8 cellular contexts compared by ENCODE assay signal in the genomic region with DNA sequence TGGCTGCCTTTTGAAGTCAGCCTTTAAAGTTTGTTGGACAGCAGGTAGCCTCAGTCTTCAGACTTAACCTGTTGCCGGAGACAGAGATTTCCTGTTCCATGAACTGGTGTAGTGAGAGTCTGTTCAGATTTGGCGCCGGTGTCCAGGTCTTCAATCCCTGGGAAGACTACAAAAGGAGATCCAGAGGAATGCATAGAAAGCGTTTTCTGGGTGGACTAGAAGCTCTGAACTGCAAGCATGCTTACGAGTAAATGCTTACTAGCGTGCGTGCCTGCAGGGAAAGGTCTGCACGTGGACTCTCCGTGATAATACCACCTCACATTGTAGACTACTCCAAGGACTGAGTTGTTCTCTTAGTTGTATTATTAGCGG. TPM values are rescaled to one million over a fixed set of nuclear protein-coding genes. Genes with fewer than 3 reads are reported as not detected.
A peak's percentile ranks its signal among the peaks of the same experiment; 100 is the strongest.
DNase-seq lines count a peak whose midpoint lies in the region; ATAC-seq and TF ChIP-seq lines count a peak whose summit lies in the region.

No MANE protein-coding gene starts in this region.

- POLR2A ChIA-PET in CD4-positive, alpha-beta T cell (lab: Charles Lee), result interaction anchor here (6.4 kb wide), 1 partner anchor 26 kb away, joined by 212 read pairs; a partner anchor contains a TSS
- POLR2A ChIA-PET in IMR-90 (lab: Charles Lee; ENCODE audit: unreplicated experiment), result no interaction called here

- H2AK5ac ChIP-seq in IMR-90 (ENCODE audit: low read depth, low read length), result peak overlapping the region; percentile 45; the same call in 1 of the 2 replicates

- no peak for ATAC-seq in CD4-positive, alpha-beta T cell (ENCODE audit: poor library complexity)
- peak; percentile 1 for ATAC-seq in IMR-90 (ENCODE audit: low read depth)
- ATAC-seq in GM18519 (IDR thresholded peaks at IDR 0.05; ENCODE audit: low FRiP score, unreplicated experiment), result no peak

- CTCF ChIA-PET in CD4-positive, alpha-beta T cell (lab: Charles Lee), result interaction anchor here (3.7 kb wide), 1 partner anchor 26 kb away, joined by 30 read pairs; a partner anchor contains a TSS
- CTCF ChIA-PET in IMR-90 (lab: Yijun Ruan, JAX), result no interaction called here

- H4K8ac ChIP-seq in IMR-90 (ENCODE audit: low read depth in 2 of 2, low read length in 2 of 2), result no peak overlapping the region

- H3K36me3 ChIP-seq in IMR-90 (ENCODE audit: control insufficient read depth, insufficient read depth, low read length) (peaks cover 2% of the 10 kb centered on the region; the same call in 1 of the 2 replicates), adrenal gland (replicated peaks in 1 of 2) (no peaks in the 10 kb centered on the region), thyroid gland (no peaks in the 10 kb centered on the region)

- peak overlapping the region; percentile 91 for H2AFZ ChIP-seq in IMR-90 (replicated peaks; ENCODE audit: low read length, poor library complexity)

- H3K4me1 ChIP-seq in IMR-90 (ENCODE audit: control insufficient read depth, insufficient read depth, low read length) (peaks cover 17% of the 10 kb centered on the region), adrenal gland (replicated peaks in 1 of 2) (peaks cover 35 to 44% of the 10 kb centered on the region in 2 donors), thyroid gland (peaks cover 17 to 27% of the 10 kb centered on the region in 2 donors)

- no peak overlapping the region for H4K5ac ChIP-seq in IMR-90 (ENCODE audit: low read depth, low read length)

- peak overlapping the region; percentile 76 for H3K27ac Mint-ChIP-seq in CD4-positive, alpha-beta T cell

- peak overlapping the region; percentile 55; the same call in 1 of the 2 replicates for H3K14ac ChIP-seq in IMR-90 (replicated peaks; ENCODE audit: low read depth, low read length)

- no peaks in the 10 kb centered on the region for H3K27me3 ChIP-seq in CD4-positive, alpha-beta T cell (ENCODE audit: control insufficient read depth, insufficient read depth, low read length)
- no peaks in the 10 kb centered on the region for H3K27me3 ChIP-seq in IMR-90 (ENCODE audit: control insufficient read depth, insufficient read depth, low read length)
- H3K27me3 ChIP-seq in adrenal gland, result no peaks in the 10 kb centered on the region
- no peaks in the 10 kb centered on the region for H3K27me3 ChIP-seq in thyroid gland

- H3K4me3 ChIP-seq in IMR-90 (ENCODE audit: insufficient read depth, low read depth, low read length), result peak overlapping the region; percentile 80
- peak overlapping the region; percentile 62 to 100 (median 94) for H3K4me3 ChIP-seq in adrenal gland
- H3K4me3 ChIP-seq in thyroid gland (replicated peaks in 1 of 3), result peak overlapping the region; percentile 63 to 98 (median 83)

- H4K91ac ChIP-seq in IMR-90 (ENCODE audit: insufficient read depth, low read depth, low read length), result no peak overlapping the region

- H3K36me3 Mint-ChIP-seq in CD4-positive, alpha-beta T cell (ENCODE audit: low read depth), result peaks cover 8% of the 10 kb centered on the region

- no CpG with 5 or more reads among the region's 10 CpGs for WGBS in IMR-90 (ENCODE audit: extremely low coverage in 2 of 2, insufficient read length in 1 of 2), 2 experiments
- WGBS in adrenal gland, 4 donors, result 1 to 4% (median 2%) methylated on average over 9 to 10 of the region's 10 CpGs
- 3% methylated on average over 10 of the region's 10 CpGs for WGBS in thyroid gland, 2 donors

- no peak overlapping the region for H2BK15ac ChIP-seq in IMR-90 (ENCODE audit: low read depth, low read length)

- H3K79me1 ChIP-seq in IMR-90 (ENCODE audit: low read depth in 1 of 2, low read length in 2 of 2), result peaks cover 10 to 28% of the 10 kb centered on the region in 2 experiments; a peak in 3 of 4 replicates

- H3K9me3 Mint-ChIP-seq in CD4-positive, alpha-beta T cell, result no peaks in the 10 kb centered on the region

- H3K23ac ChIP-seq in IMR-90 (ENCODE audit: low read depth, low read length), result peak overlapping the region; percentile 69; the same call in 1 of the 2 replicates

- TF ChIP-seq POLR2A in IMR-90 (IDR thresholded peaks at IDR 0.05; ENCODE audit: low read depth, low read length) (no peak), adrenal gland (IDR thresholded peaks at IDR 0.05) (no peak), thyroid gland (IDR thresholded peaks at IDR 0.05) (no peak)

- no peak for TF ChIP-seq RAD21 in IMR-90 (IDR thresholded peaks at IDR 0.05; ENCODE audit: low read length)

- peaks cover under 1% of the 10 kb centered on the region for H3K27me3 Mint-ChIP-seq in CD4-positive, alpha-beta T cell

- peaks cover 37% of the 10 kb centered on the region for H4K20me1 ChIP-seq in IMR-90 (ENCODE audit: insufficient read depth, low read length)

- peak overlapping the region; percentile 87 for H3K9ac ChIP-seq in IMR-90 (ENCODE audit: low read depth, low read length)

- DNase-seq in CD4-positive, alpha-beta T cell, result no peak
- DNase-seq in IMR-90, result peak; percentile 48
- peak in 4 of 7 donors; percentile 13 to 23 (median 21) for DNase-seq in adrenal gland
- peak; percentile 54 for DNase-seq in kidney tubule cell (ENCODE audit: low spot score)
- DNase-seq in thyroid gland, result no peak
- DNase-seq in NCI-H2107 (lab: John Stamatoyannopoulos, UW), result no peak
- no peak for DNase-seq in activated CD4-positive, alpha-beta T cell treated with anti-CD3 and anti-CD28 coated beads, Interleukin-2, amount 50 U/mL, for 1 hour

- peak overlapping the region; percentile 79 for H2AK9ac ChIP-seq in IMR-90 (replicated peaks; ENCODE audit: low read depth, low read length, poor library complexity)

- no peak for TF ChIP-seq CTCF in CD4-positive, alpha-beta T cell (IDR thresholded peaks at IDR 0.05)
- TF ChIP-seq CTCF in IMR-90 (conservative IDR thresholded peaks at IDR 0.05; ENCODE audit: low read depth, low read length), result no peak
- TF ChIP-seq CTCF in adrenal gland (IDR thresholded peaks at IDR 0.05), result no peak
- no peak for TF ChIP-seq CTCF in thyroid gland (IDR thresholded peaks at IDR 0.05)

- peak overlapping the region; percentile 70 for H3K27ac ChIP-seq in CD4-positive, alpha-beta T cell (ENCODE audit: low read depth, low read length)
- H3K27ac ChIP-seq in IMR-90 (ENCODE audit: insufficient read depth, low read length) (peak overlapping the region; percentile 64), adrenal gland (peak overlapping the region in 4 of 5 donors; percentile 85 to 94 (median 88)), thyroid gland (peak overlapping the region in 2 of 3 donors; percentile 75 to 80)

- H3K9me1 ChIP-seq in IMR-90 (ENCODE audit: insufficient read depth, low read length), result peaks cover 10% of the 10 kb centered on the region; the same call in 1 of the 2 replicates

- in situ Hi-C loops in IMR-90 (cut with MboI; ENCODE audit: low sequenced_read_pairs), result no loop called here

- no TSS peak for BruUV-seq in IMR-90 (replicated peaks; lab: Mats Ljungman, UMichigan)

- intact Hi-C loops in CD4-positive, alpha-beta T cell (cut with DNase I, micrococcal nuclease), result loop anchor here (2.0 to 10.0 kb wide), 3 partner anchors 35 to 172 kb away; a partner anchor contains a TSS
- intact Hi-C loops in IMR-90 (cut with micrococcal nuclease) (no loop called here), adrenal gland (cut with DNase I) (loop anchor here in 1 of 2 donors (2.0 kb wide), 1 partner anchor 26 kb away; a partner anchor contains a TSS), thyroid gland (cut with DNase I) (no loop called here)

- H3K56ac ChIP-seq in IMR-90 (ENCODE audit: extremely low read depth, insufficient read depth, low read length), result no peak overlapping the region

- no peak overlapping the region for H2BK20ac ChIP-seq in IMR-90 (ENCODE audit: low read depth, low read length)

- H3K4me2 ChIP-seq in IMR-90 (ENCODE audit: low read depth, low read length), result peak overlapping the region; percentile 93

- dilution Hi-C loops in IMR-90 (cut with HindIII; ENCODE audit: low sequenced_read_pairs, unreplicated experiment), result no loop called here

- peak overlapping the region; percentile 36 for H3K4ac ChIP-seq in IMR-90 (ENCODE audit: low read depth, low read length)

- peaks cover 41% of the 10 kb centered on the region for H3K4me1 Mint-ChIP-seq in CD4-positive, alpha-beta T cell (ENCODE audit: low read depth)

- H3K9me3 ChIP-seq in CD4-positive, alpha-beta T cell (ENCODE audit: control insufficient read depth, low read length), result no peaks in the 10 kb centered on the region
- H3K9me3 ChIP-seq in IMR-90 (ENCODE audit: control insufficient read depth, insufficient read depth, low read length) (no peaks in the 10 kb centered on the region), adrenal gland (replicated peaks in 1 of 3) (no peaks in the 10 kb centered on the region), thyroid gland (no peaks in the 10 kb centered on the region)

- H2BK5ac ChIP-seq in IMR-90 (ENCODE audit: low read depth, low read length, poor library complexity, severe bottlenecking), result peak overlapping the region; percentile 9

- H3K18ac ChIP-seq in IMR-90 (ENCODE audit: low read depth, low read length), result no peak overlapping the region

- peak overlapping the region; percentile 91 for H3K4me3 Mint-ChIP-seq in CD4-positive, alpha-beta T cell

- no peak overlapping the region for H2BK120ac ChIP-seq in IMR-90 (ENCODE audit: low read depth, low read length)

TF ChIP-seq in IMR-90, 13 proteins besides CTCF, POLR2A, EP300 and RAD21 (continues in another document):
- TF ChIP-seq BHLHE40 (IDR thresholded peaks at IDR 0.05; ENCODE audit: low read depth, low read length), result peak; percentile 80
- peak; percentile 92 for TF ChIP-seq MXI1 (IDR thresholded peaks at IDR 0.05; ENCODE audit: borderline replicate concordance, low read depth, low read length)
- TF ChIP-seq FOS (IDR thresholded peaks at IDR 0.05; ENCODE audit: low read depth, low read length), result no peak
- no peak for TF ChIP-seq MAZ (IDR thresholded peaks at IDR 0.05; ENCODE audit: borderline replicate concordance, low read depth, low read length)
- TF ChIP-seq RFX5 (IDR thresholded peaks at IDR 0.05; ENCODE audit: low read depth, low read length), result no peak
- TF ChIP-seq MAFK (IDR thresholded peaks at IDR 0.05; ENCODE audit: low read depth, low read length), result no peak; the same call in 1 of the 2 replicates

RNA-seq across cellular contexts. Expression of a gene that starts 0.9 kb away (rescaled TPM):
- total RNA-seq in CD4-positive, alpha-beta T cell, result 10 to 100 TPM; 25.4 to 29.7 TPM
- 78.7 and 96.7 TPM in 2 replicates for total RNA-seq in IMR-90 (2012; rRNA removed)
- polyA plus RNA-seq in IMR-90 (2012; rRNA removed), result 81.7 and 83.1 TPM in 2 replicates
- 56.2 and 112 TPM in 2 replicates for polyA plus RNA-seq in IMR-90 (2012; cell fraction: cytosol; rRNA removed)
- 14.8 and 55.3 TPM in 2 replicates for polyA plus RNA-seq in IMR-90 (2012; cell fraction: nucleus; rRNA removed; ENCODE audit: low replicate concordance)
- total RNA-seq in adrenal gland, result 100 to 1,000 TPM in 1 of 8 donors, 10 to 100 TPM in 7; 46.5 to 116 (median 73.2) TPM
- polyA plus RNA-seq in adrenal gland, result 100 to 1,000 TPM in 1 of 3 donors, 10 to 100 TPM in 2; 34.2 to 139 (median 51.6) TPM
- total RNA-seq in thyroid gland, result 10 to 100 TPM; 36.3 to 41.3 (median 39.7) TPM

RNA-seq across cellular contexts. Expression of a gene that starts 26.4 kb away (rescaled TPM):
- total RNA-seq in CD4-positive, alpha-beta T cell, result 1 to 10 TPM; 4.3 to 5.8 TPM
- total RNA-seq in IMR-90 (2012; rRNA removed) (0.36 and 0.56 TPM in 2 replicates), adrenal gland (1 to 10 TPM in 7 of 8 donors, under 1 TPM in 1; 0.85 to 5.7 (median 4.6) TPM), thyroid gland (1 to 10 TPM; 5.0 to 8.5 (median 6.2) TPM)
- polyA plus RNA-seq in IMR-90 (2012; rRNA removed) (0.60 and 0.66 TPM in 2 replicates), adrenal gland (10 to 100 TPM in 2 of 3 donors, 1 to 10 TPM in 1; 6.0 to 19.3 (median 13.6) TPM)
- 0.49 and 0.55 TPM in 2 replicates for polyA plus RNA-seq in IMR-90 (2012; cell fraction: cytosol; rRNA removed)
- 1.6 and 2.2 TPM in 2 replicates for polyA plus RNA-seq in IMR-90 (2012; cell fraction: nucleus; rRNA removed; ENCODE audit: low replicate concordance)

Comparison
In these comparisons a context has a peak if more than half of its experiments do, and no peak if none do; other contexts are left out.
1. DNase-seq: peak in IMR-90 (single experiment), adrenal gland (4 of 7) and kidney tubule cell (single experiment); none in CD4-positive, alpha-beta T cell (0 of 10), thyroid gland (0 of 2), NCI-H2107 (single experiment) and activated CD4-positive, alpha-beta T cell treated with anti-CD3 and anti-CD28 coated beads, Interleukin-2, amount 50 U/mL, for 1 hour (single experiment).
2. intact Hi-C loops: an anchor here in CD4-positive, alpha-beta T cell (2.0 to 10.0 kb wide); none called in IMR-90 and thyroid gland.
3. Peak in every context shown above with its lines, with median percentiles within 50 percentile points of each other: H3K27ac ChIP-seq and H3K4me3 ChIP-seq.